In genomic region chr11:116504541-116505149, GRCh38 we compare ENCODE assay signal across 16 cellular contexts.
"Had no signal": no experiment of that assay in that cellular context is flagged by ENCODE, and none has a peak within 500 bp of the region (broad histone marks: within the 10 kb centered on the region; RNA-seq: fewer than 3 reads in every experiment).

No MANE protein-coding gene starts in this region.

- H3K27ac Mint-ChIP-seq: activated CD4-positive, alpha-beta memory T cell treated with anti-CD3 and anti-CD28 coated beads, Interleukin-2, amount 10 ng/mL, durations not matched to agents 7 days and 5 days; activated naive CD4-positive, alpha-beta T cell treated with anti-CD3 and anti-CD28 coated beads, Interleukin-2, amount 50 U/mL, for 24 hours; nephron progenitor cell; T-helper 17 cell; WTC11 had no signal

- ATAC-seq: sciatic nerve; stimulated activated naive CD8-positive, alpha-beta T cell treated with anti-CD3 and anti-CD28 coated beads, Interleukin-15, amount 100 ng/mL, for 72 hours; T-helper 17 cell; upper lobe of right lung; WTC11 had no signal

- H3K27me3 ChIP-seq: colonic mucosa had no signal

- H3K36me3 Mint-ChIP-seq: activated naive CD4-positive, alpha-beta T cell treated with anti-CD3 and anti-CD28 coated beads, Interleukin-2, amount 50 U/mL, for 24 hours; WTC11 had no signal

- H3K36me3 ChIP-seq: adrenal gland, colonic mucosa, upper lobe of right lung had no signal

- H3K4me3 ChIP-seq: adrenal gland, colonic mucosa, upper lobe of right lung had no signal

- DNase-seq: activated CD4-positive, alpha-beta memory T cell treated with anti-CD3 and anti-CD28 coated beads, Interleukin-2, amount 10 ng/mL, durations not matched to agents 7 days and 5 days; activated CD4-positive, alpha-beta T cell treated with anti-CD3 and anti-CD28 coated beads for 4 hours; activated effector memory CD4-positive, alpha-beta T cell treated with anti-CD3 and anti-CD28 coated beads, Interleukin-2, amount 50 U/mL, for 16 hours; activated T-cell treated with anti-CD3 and anti-CD28 coated beads, Interleukin-2, amount 50 U/mL, for 48 hours; adrenal gland; caudate nucleus; colonic mucosa; effector CD8-positive, alpha-beta T cell; foreskin fibroblast; nephron progenitor cell; stimulated activated naive CD8-positive, alpha-beta T cell treated with anti-CD3 and anti-CD28 coated beads, Interleukin-15, amount 100 ng/mL, for 72 hours; T-helper 17 cell; upper lobe of right lung had no signal

- H3K9me3 Mint-ChIP-seq: activated CD4-positive, alpha-beta memory T cell treated with anti-CD3 and anti-CD28 coated beads, Interleukin-2, amount 10 ng/mL, durations not matched to agents 7 days and 5 days; activated naive CD4-positive, alpha-beta T cell treated with anti-CD3 and anti-CD28 coated beads, Interleukin-2, amount 50 U/mL, for 24 hours; nephron progenitor cell; stimulated activated naive CD8-positive, alpha-beta T cell treated with anti-CD3 and anti-CD28 coated beads, Interleukin-15, amount 100 ng/mL, for 72 hours; WTC11 had no signal

- H3K9me3 ChIP-seq: adrenal gland, colonic mucosa, upper lobe of right lung had no signal

- H3K27ac ChIP-seq: colonic mucosa, upper lobe of right lung had no signal

- H3K4me1 Mint-ChIP-seq: activated CD4-positive, alpha-beta memory T cell treated with anti-CD3 and anti-CD28 coated beads, Interleukin-2, amount 10 ng/mL, durations not matched to agents 7 days and 5 days; activated naive CD4-positive, alpha-beta T cell treated with anti-CD3 and anti-CD28 coated beads, Interleukin-2, amount 50 U/mL, for 24 hours; stimulated activated naive CD8-positive, alpha-beta T cell treated with anti-CD3 and anti-CD28 coated beads, Interleukin-15, amount 100 ng/mL, for 72 hours; T-helper 17 cell had no signal

- H3K4me1 ChIP-seq: adrenal gland, colonic mucosa, upper lobe of right lung had no signal

- H3K4me3 Mint-ChIP-seq: activated CD4-positive, alpha-beta memory T cell treated with anti-CD3 and anti-CD28 coated beads, Interleukin-2, amount 10 ng/mL, durations not matched to agents 7 days and 5 days; activated naive CD4-positive, alpha-beta T cell treated with anti-CD3 and anti-CD28 coated beads, Interleukin-2, amount 50 U/mL, for 24 hours; nephron progenitor cell; stimulated activated naive CD8-positive, alpha-beta T cell treated with anti-CD3 and anti-CD28 coated beads, Interleukin-15, amount 100 ng/mL, for 72 hours; T-helper 17 cell; WTC11 had no signal
